In the genomic region with DNA sequence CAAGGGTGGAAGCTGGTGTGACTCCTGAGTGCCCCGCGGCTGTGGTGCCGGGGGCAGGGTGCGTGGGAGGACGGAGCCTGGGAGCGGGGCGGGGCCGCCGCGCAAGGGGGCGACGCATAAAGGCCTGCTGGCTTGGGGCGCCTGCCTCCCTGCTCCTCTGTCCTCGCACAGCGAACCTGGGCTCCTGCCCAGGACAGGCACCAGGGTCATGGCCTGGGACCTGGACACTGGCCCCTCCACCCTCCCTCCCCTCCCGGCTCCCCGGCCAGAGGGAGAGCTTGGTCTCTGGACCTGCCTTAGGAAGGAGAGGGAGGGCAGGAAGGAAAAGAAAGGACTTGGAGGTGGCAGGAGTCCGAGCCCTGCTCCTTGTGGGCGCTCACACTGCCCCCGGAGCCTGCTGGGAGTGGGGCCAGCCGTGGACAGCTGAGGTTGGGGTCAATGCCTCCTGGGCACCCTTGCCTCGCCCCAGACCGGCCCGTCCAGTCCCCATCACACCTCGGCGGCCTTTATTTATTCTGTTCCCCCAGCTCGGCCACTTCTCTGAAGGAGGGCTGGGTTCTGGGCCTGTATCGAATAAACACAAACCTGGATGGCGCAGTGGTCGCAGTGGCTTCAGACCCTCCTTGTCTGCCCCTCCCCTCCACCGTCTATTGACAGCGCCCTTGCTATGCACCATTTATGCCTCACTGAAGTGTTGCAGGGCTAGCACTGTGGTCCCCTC, we compare ENCODE assay signal across 23 cellular contexts. TPM values are rescaled to one million over a fixed set of nuclear protein-coding genes. Genes with fewer than 3 reads are reported as not detected.
A peak's percentile ranks its signal among the peaks of the same experiment; 100 is the strongest.
DNase-seq lines count a peak whose midpoint lies in the region; ATAC-seq, FAIRE-seq and TF ChIP-seq lines count a peak whose summit lies in the region.
"Had no signal": no experiment of that assay in that cellular context is flagged by ENCODE, and none has a peak within 500 bp of the region (broad histone marks: within the 10 kb centered on the region; RNA-seq: fewer than 3 reads in every experiment).

No MANE protein-coding gene starts in this region.

- in situ Hi-C loops in K562 (cut with MboI), result no loop called here
- in situ Hi-C loops in GM13977 (cut with MboI; ENCODE audit: low pct_unique_long_range_greater_than_20kb, low sequenced_read_pairs, unreplicated experiment), result no loop called here

- TF ChIP-seq RAD21 in K562 (CRISPR knock-in tag; conservative IDR thresholded peaks at IDR 0.05 in 1 of 2, IDR thresholded peaks at IDR 0.05 in 1 of 2), result no peak

- POLR2A ChIA-PET in K562 (lab: Yijun Ruan, JAX), result interaction anchor here (0.8 kb wide), 1 partner anchor 126 kb away, joined by 3 read pairs; a partner anchor contains a TSS

- TF ChIP-seq CTCF in K562 (IDR thresholded peaks at IDR 0.05 in 2 of 3, conservative IDR thresholded peaks at IDR 0.05 in 1 of 3; ENCODE audit: insufficient read depth in 2 of 3, low read depth in 1 of 3, low read length in 3 of 3) (no peak), mucosa of descending colon (IDR thresholded peaks at IDR 0.05) (no peak), tibial nerve (IDR thresholded peaks at IDR 0.05) (no peak), GM13977 (IDR thresholded peaks at IDR 0.05; ENCODE audit: extremely low read depth, insufficient read depth, missing control alignments) (no peak)

- CTCF ChIA-PET in K562 (lab: Yijun Ruan, JAX; ENCODE audit: low intra/inter-chr PET ratio), result no interaction called here

- no peak for ATAC-seq in left cardiac atrium
- no peak for ATAC-seq in left ventricle myocardium superior
- ATAC-seq in K562, result no peak; the same call in 2 of the 3 replicates
- ATAC-seq in mucosa of descending colon, result no peak

- TF ChIP-seq POLR2A in K562 (conservative IDR thresholded peaks at IDR 0.05), result no peak
- no peak for TF ChIP-seq POLR2A in tibial nerve (IDR thresholded peaks at IDR 0.05)

- BruUV-seq in K562 (replicated peaks; lab: Mats Ljungman, UMichigan), result no TSS peak

- H4K20me1 ChIP-seq in K562 (replicated peaks; ENCODE audit: control insufficient read depth, insufficient read depth, low read length), result no peaks in the 10 kb centered on the region

- TF ChIP-seq EP300 in K562 (IDR thresholded peaks at IDR 0.05; ENCODE audit: low read length) (no peak), tibial nerve (IDR thresholded peaks at IDR 0.05) (no peak)

- no peaks in the 10 kb centered on the region for H3K9me1 ChIP-seq in K562 (ENCODE audit: control insufficient read depth, insufficient read depth, low read length)

- H2AFZ ChIP-seq in K562 (ENCODE audit: low read depth, low read length), result no peak overlapping the region

- no peak overlapping the region for H3K4me2 ChIP-seq in K562 (ENCODE audit: insufficient read depth, low read length)

- H3K27ac ChIP-seq in K562 (ENCODE audit: extremely low read depth, low read depth, low read length) (no peak overlapping the region), tibial nerve (peak overlapping the region in 3 of 4 donors; percentile 40 to 96 (median 66))
- H3K27ac ChIP-seq: C4-2B had no signal

- FAIRE-seq in K562 (lab: Jason Lieb, UNC), result no peak
- FAIRE-seq: G401.6 had no signal

- H3K79me2 ChIP-seq in K562 (ENCODE audit: control insufficient read depth, insufficient read depth, low read length), result no peaks in the 10 kb centered on the region

- intact Hi-C loops in left cardiac atrium (cut with DNase I), result no loop called here
- intact Hi-C loops in left ventricle myocardium superior (cut with micrococcal nuclease), result no loop called here
- intact Hi-C loops in K562 (cut with micrococcal nuclease), result no loop called here
- intact Hi-C loops in mucosa of descending colon (cut with DNase I, micrococcal nuclease), result no loop called here

- peak; percentile 7 for DNase-seq in left cardiac atrium
- no peak for DNase-seq in left ventricle myocardium superior
- peak in 2 of 4 experiments; percentile 65 to 67 for DNase-seq in K562 (ENCODE audit: extremely low read depth in 1 of 4, low spot score in 3 of 4)
- DNase-seq in mucosa of descending colon, result peak in 2 of 3 donors; percentile 21 to 41
- no peak for DNase-seq in tibial nerve (ENCODE audit: low spot score in 2 of 2)
- no peak for DNase-seq in GM13977 (ENCODE audit: low spot score)
- DNase-seq in NCI-H1105 treated with DMSO at 0.1 percent for 48 hours (lab: John Stamatoyannopoulos, UW), result no peak
- DNase-seq in RKO (ENCODE audit: low spot score), result no peak
- DNase-seq: H9, IMR-90, Kasumi-1, MM.1S, NCI-H1105, NCI-H187, NCI-H2107, NCI-H2227 treated with DMSO at 0.1 percent for 48 hours, NCI-H510A treated with DMSO at 0.1 percent for 48 hours, NCI-H82, OCI-M1 had no signal

- H3K27me3 ChIP-seq in K562 (ENCODE audit: control insufficient read depth in 2 of 2, insufficient read depth in 2 of 2, low read length in 2 of 2) (peaks cover 0 to 5% of the 10 kb centered on the region in 2 experiments; a peak in 1 of 5 replicates), tibial nerve (peaks cover 0 to under 1% of the 10 kb centered on the region in 2 donors)

- H3K4me1 ChIP-seq in K562 (replicated peaks in 1 of 2; ENCODE audit: control insufficient read depth in 2 of 2, insufficient read depth in 2 of 2, low read length in 2 of 2), result peaks cover 0 to 24% of the 10 kb centered on the region in 2 experiments; a peak in 2 of 5 replicates
- H3K4me1 ChIP-seq in mucosa of descending colon (ENCODE audit: low read depth), result no peaks in the 10 kb centered on the region
- H3K4me1 ChIP-seq in tibial nerve, result peaks cover 0 to 37% (median 5%) of the 10 kb centered on the region in 4 donors

- WGBS in K562 (ENCODE audit: insufficient coverage, low coverage, missing lambda C conversion rate), result 73% methylated on average over 12 of the region's 32 CpGs
- WGBS in tibial nerve, 2 donors, result 76 to 78% methylated on average over 24 to 31 of the region's 32 CpGs

- H3K4me3 ChIP-seq in K562 (no peak overlapping the region), mucosa of descending colon (no peak overlapping the region), tibial nerve (no peak overlapping the region)

- H3K9me3 ChIP-seq in K562 (replicated peaks; ENCODE audit: control insufficient read depth, insufficient read depth, low read depth, low read length) (no peaks in the 10 kb centered on the region), mucosa of descending colon (no peaks in the 10 kb centered on the region), tibial nerve (no peaks in the 10 kb centered on the region)

- no peaks in the 10 kb centered on the region for H3K36me3 ChIP-seq in K562 (ENCODE audit: control insufficient read depth, insufficient read depth, low read length)
- no peaks in the 10 kb centered on the region for H3K36me3 ChIP-seq in mucosa of descending colon (ENCODE audit: low read depth)
- H3K36me3 ChIP-seq in tibial nerve, result peaks cover 4 to 53% (median 7%) of the 10 kb centered on the region in 3 donors

- H3K9ac ChIP-seq in K562 (ENCODE audit: insufficient read depth in 1 of 2, low read depth in 2 of 2, low read length in 2 of 2), result peak overlapping the region in 1 of 2 experiments; percentile 17; a peak in 1 of 4 replicates

RNA-seq across cellular contexts. Expression of a gene that starts 8.7 kb away (rescaled TPM):
- total RNA-seq in left cardiac atrium, result under 1 TPM in 1 of 2 donors, not detected in 1; 0.27 TPM
- not detected for total RNA-seq in left ventricle myocardium superior
- total RNA-seq in K562 (2011; cell fraction: chromatin; rRNA removed; ENCODE audit: low replicate concordance), result not detected in 2 replicates
- not detected in 2 replicates for total RNA-seq in K562 (2011; cell fraction: nucleolus; rRNA removed)
- total RNA-seq in K562 (2011; cell fraction: nucleoplasm; rRNA removed), result not detected in 2 replicates
- not detected in 2 replicates for total RNA-seq in K562 (2014; rRNA removed)
- not detected in 2 replicates for total RNA-seq in K562 (2014; rRNA removed; fragmentation: Illumina TruSeq; extraction: Trizol)
- not detected in 2 replicates for total RNA-seq in K562 (2015; rRNA removed; fragmentation: Illumina TruSeq; extraction: Trizol)
- not detected in 2 replicates for total RNA-seq in K562 (2021)
- polyA plus RNA-seq in K562 (2011; rRNA removed), result not detected in 2 replicates
- polyA plus RNA-seq in K562 (2011; cell fraction: cytosol; rRNA removed), result not detected in 2 replicates
- not detected in 2 replicates for polyA plus RNA-seq in K562 (2011; cell fraction: nucleus; rRNA removed)
- polyA plus RNA-seq in K562 (2012), result 0.28 TPM in 1 of 2 replicates, not detected in the other
- not detected in 2 replicates for polyA plus RNA-seq in K562 (2014; fragmentation: Illumina TruSeq; extraction: Trizol)
- not detected for polyA plus RNA-seq in K562 (2014; fragmentation: Nextera tagmentation; extraction: Ambion mirVana)
- polyA plus RNA-seq in K562 (2014; rRNA removed), result not detected in 2 replicates
- polyA minus RNA-seq in K562 (2011; rRNA and poly(A)+ RNA removed), result not detected in 2 replicates
- polyA minus RNA-seq in K562 (2011; cell fraction: cytosol; rRNA and poly(A)+ RNA removed), result not detected in 2 replicates
- not detected in 2 replicates for polyA minus RNA-seq in K562 (2011; cell fraction: nucleus; rRNA and poly(A)+ RNA removed)
- total RNA-seq in mucosa of descending colon, result not detected
- 1 to 10 TPM in 3 of 4 donors, under 1 TPM in 1; 0.98 to 1.8 (median 1.4) TPM for total RNA-seq in tibial nerve
- total RNA-seq: HT-29, IMR-90, RPMI7951 had no signal
- polyA plus RNA-seq: IMR-90 had no signal

RNA-seq across cellular contexts. Expression of a gene that starts 18.1 kb away (rescaled TPM):
- total RNA-seq in left cardiac atrium (10 to 100 TPM; 19.4 to 21.0 TPM), left ventricle myocardium superior (26.5 TPM), K562 (2014; rRNA removed) (8.6 and 11.3 TPM in 2 replicates), K562 (2014; rRNA removed; fragmentation: Illumina TruSeq; extraction: Trizol) (4.3 and 5.2 TPM in 2 replicates), K562 (2015; rRNA removed; fragmentation: Illumina TruSeq; extraction: Trizol) (6.5 and 6.7 TPM in 2 replicates), K562 (2021) (7.1 and 9.2 TPM in 2 replicates), mucosa of descending colon (10 to 100 TPM; 30.9 to 40.7 (median 37.9) TPM), tibial nerve (10 to 100 TPM; 32.1 to 49.8 (median 44.2) TPM)
- total RNA-seq in K562 (2011; cell fraction: chromatin; rRNA removed; ENCODE audit: low replicate concordance), result 25.6 and 73.9 TPM in 2 replicates
- total RNA-seq in K562 (2011; cell fraction: nucleolus; rRNA removed), result 35.9 and 41.6 TPM in 2 replicates
- 31.1 and 41.3 TPM in 2 replicates for total RNA-seq in K562 (2011; cell fraction: nucleoplasm; rRNA removed)
- polyA plus RNA-seq in K562 (2011; rRNA removed) (9.6 and 14.5 TPM in 2 replicates), K562 (2014; fragmentation: Illumina TruSeq; extraction: Trizol) (7.1 and 7.9 TPM in 2 replicates), K562 (2014; fragmentation: Nextera tagmentation; extraction: Ambion mirVana) (under 1 TPM in 1 of 2 experiments, not detected in 1; 0.06 TPM), K562 (2014; rRNA removed) (9.4 and 11.0 TPM in 2 replicates)
- polyA plus RNA-seq in K562 (2011; cell fraction: cytosol; rRNA removed), result 12.0 and 13.0 TPM in 2 replicates
- polyA plus RNA-seq in K562 (2011; cell fraction: nucleus; rRNA removed), result 67.4 and 81.6 TPM in 2 replicates
- 5.6 and 8.2 TPM in 2 replicates for polyA plus RNA-seq in K562 (2012)
- 9.6 and 18.1 TPM in 2 replicates for polyA minus RNA-seq in K562 (2011; rRNA and poly(A)+ RNA removed)
- 5.7 and 8.4 TPM in 2 replicates for polyA minus RNA-seq in K562 (2011; cell fraction: cytosol; rRNA and poly(A)+ RNA removed)
- 11.6 and 12.2 TPM in 2 replicates for polyA minus RNA-seq in K562 (2011; cell fraction: nucleus; rRNA and poly(A)+ RNA removed)

RNA-seq across cellular contexts. Expression of a gene that starts 35.2 kb away (rescaled TPM):
- total RNA-seq in left cardiac atrium, result under 1 TPM; 0.63 to 0.65 TPM
- 0.15 TPM for total RNA-seq in left ventricle myocardium superior
- total RNA-seq in K562 (2011; cell fraction: chromatin; rRNA removed; ENCODE audit: low replicate concordance), result 0.19 and 0.25 TPM in 2 replicates
- 0.26 and 0.33 TPM in 2 replicates for total RNA-seq in K562 (2011; cell fraction: nucleolus; rRNA removed)
- 0.37 TPM in 1 of 2 replicates, not detected in the other for total RNA-seq in K562 (2011; cell fraction: nucleoplasm; rRNA removed)
- total RNA-seq in K562 (2014; rRNA removed), result not detected in 2 replicates
- not detected in 2 replicates for total RNA-seq in K562 (2014; rRNA removed; fragmentation: Illumina TruSeq; extraction: Trizol)
- total RNA-seq in K562 (2015; rRNA removed; fragmentation: Illumina TruSeq; extraction: Trizol), result not detected in 2 replicates
- 0.13 and 0.22 TPM in 2 replicates for total RNA-seq in K562 (2021)
- 0.07 and 0.09 TPM in 2 replicates for polyA plus RNA-seq in K562 (2011; rRNA removed)
- polyA plus RNA-seq in K562 (2011; cell fraction: cytosol; rRNA removed), result 0.06 and 0.22 TPM in 2 replicates
- polyA plus RNA-seq in K562 (2011; cell fraction: nucleus; rRNA removed), result 0.37 and 1.1 TPM in 2 replicates
- polyA plus RNA-seq in K562 (2012), result 0.23 and 0.72 TPM in 2 replicates
- polyA plus RNA-seq in K562 (2014; fragmentation: Illumina TruSeq; extraction: Trizol), result 0.07 TPM in 1 of 2 replicates, not detected in the other
- under 1 TPM in 1 of 2 experiments, not detected in 1; 0.04 TPM for polyA plus RNA-seq in K562 (2014; fragmentation: Nextera tagmentation; extraction: Ambion mirVana)
- polyA plus RNA-seq in K562 (2014; rRNA removed), result 0.11 and 0.86 TPM in 2 replicates
- polyA minus RNA-seq in K562 (2011; rRNA and poly(A)+ RNA removed), result 0.11 TPM in 1 of 2 replicates, not detected in the other
- not detected in 2 replicates for polyA minus RNA-seq in K562 (2011; cell fraction: cytosol; rRNA and poly(A)+ RNA removed)
- 0.22 TPM in 1 of 2 replicates, not detected in the other for polyA minus RNA-seq in K562 (2011; cell fraction: nucleus; rRNA and poly(A)+ RNA removed)
- 10 to 100 TPM; 33.9 to 92.3 (median 63.7) TPM for total RNA-seq in mucosa of descending colon
- 1 to 10 TPM in 3 of 4 donors, not detected in 1; 1.3 to 2.7 (median 2.1) TPM for total RNA-seq in tibial nerve

Comparison
In these comparisons a context has a peak if more than half of its experiments do, and no peak if none do; other contexts are left out.
1. DNase-seq: peak in left cardiac atrium (single experiment) and mucosa of descending colon (2 of 3); none in left ventricle myocardium superior (single experiment), tibial nerve (0 of 2), GM13977 (single experiment), NCI-H1105 treated with DMSO at 0.1 percent for 48 hours (single experiment) and RKO (single experiment).
2. RNA of a gene that starts 35.2 kb away (total RNA-seq): 33.9 to 92.3 TPM in mucosa of descending colon; 1.3 to 2.7 TPM in tibial nerve, 0.63 to 0.65 TPM in left cardiac atrium, 0.15 TPM in left ventricle myocardium superior (single experiment) and 0.13 to 0.37 TPM in K562; every median in the first group is over 4 times any median in the second.